ENCODE assay signal across 10 cellular contexts in the genomic region with DNA sequence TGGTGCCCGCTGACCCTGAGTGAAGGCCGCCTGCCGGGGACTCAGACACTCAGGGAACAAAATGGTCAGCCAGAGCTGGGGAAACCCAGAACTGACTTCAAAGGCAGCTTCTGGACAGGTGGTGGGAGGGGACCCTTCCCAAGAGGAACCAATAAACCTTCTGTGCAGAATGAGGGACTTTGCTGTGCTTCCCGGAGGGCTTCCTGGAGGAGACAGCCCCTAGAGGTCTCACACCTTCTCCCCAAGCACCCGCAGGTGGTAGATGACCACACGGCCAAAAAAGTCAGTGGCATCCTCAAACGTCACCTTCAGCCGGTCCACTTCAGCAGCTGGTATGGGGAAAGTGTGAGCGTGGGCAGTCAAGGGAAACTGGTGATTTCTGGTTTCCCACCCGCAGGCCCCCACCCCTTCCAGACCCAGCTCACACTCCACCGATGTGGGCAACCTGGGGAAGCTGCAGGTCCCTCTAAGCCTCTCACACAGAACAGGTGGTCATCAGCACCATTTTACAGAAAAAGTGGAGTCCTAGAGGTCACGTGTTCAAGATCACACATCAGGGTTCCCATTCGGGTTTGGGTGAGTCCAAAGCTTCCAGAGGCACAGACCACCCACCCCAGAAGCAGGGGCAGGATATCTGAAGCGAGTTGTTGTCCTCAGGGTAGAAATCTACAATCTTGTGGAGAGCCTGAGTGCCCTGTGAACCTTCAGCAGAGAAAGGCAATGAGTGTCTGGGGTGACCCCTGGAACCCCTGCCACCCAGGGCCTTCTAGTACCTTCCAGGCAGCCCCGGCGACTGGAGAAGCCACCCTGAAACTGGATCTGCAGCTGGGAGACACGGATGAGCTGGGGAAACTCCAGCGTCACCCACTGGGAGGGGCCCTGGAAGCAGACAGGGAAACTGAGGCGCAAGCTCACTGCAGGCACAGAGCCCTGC. TPM values are rescaled to one million over a fixed set of nuclear protein-coding genes. Genes with fewer than 3 reads are reported as not detected.
DNase-seq lines count a peak whose midpoint lies in the region; ATAC-seq and TF ChIP-seq lines count a peak whose summit lies in the region.
"Had no signal": no experiment of that assay in that cellular context is flagged by ENCODE, and none has a peak within 500 bp of the region (broad histone marks: within the 10 kb centered on the region; RNA-seq: fewer than 3 reads in every experiment).

No MANE protein-coding gene starts in this region.

- H3K4me1 ChIP-seq in liver (ENCODE audit: control insufficient read depth in 4 of 4, insufficient read depth in 4 of 4, low read length in 3 of 4) = peaks cover 2 to 13% (median 9%) of the 10 kb centered on the region in 4 donors
- H3K4me1 ChIP-seq in tibial nerve = peaks cover 0 to 39% (median 13%) of the 10 kb centered on the region in 4 donors

- ATAC-seq in activated T-cell treated with anti-CD3 and anti-CD28 coated beads, Interleukin-2, amount 50 U/mL, for 4 hours = no peak
- ATAC-seq in activated naive CD8-positive, alpha-beta T cell treated with anti-CD3 and anti-CD28 coated beads, Interleukin-2, amount 10 ng/mL, durations not matched to agents 7 days and 5 days (ENCODE audit: low read depth) = no peak
- ATAC-seq in HG03469 (IDR thresholded peaks at IDR 0.05; ENCODE audit: unreplicated experiment) = no peak
- no peak for ATAC-seq in GM19395 (IDR thresholded peaks at IDR 0.05; ENCODE audit: unreplicated experiment)

- peak overlapping the region; percentile 67 to 94 (median 70) for H3K4me3 ChIP-seq in liver (ENCODE audit: low read depth in 1 of 3, low read length in 3 of 3)
- H3K4me3 ChIP-seq in tibial nerve = peak overlapping the region in 3 of 4 donors; percentile 51 to 68 (median 61)

- no peak for TF ChIP-seq CTCF in liver (IDR thresholded peaks at IDR 0.05; ENCODE audit: low read depth, low read length, missing input control)
- TF ChIP-seq CTCF in tibial nerve (IDR thresholded peaks at IDR 0.05) = no peak

- TF ChIP-seq RAD21 in liver (IDR thresholded peaks at IDR 0.05) = no peak

- H3K36me3 Mint-ChIP-seq in activated T-cell treated with anti-CD3 and anti-CD28 coated beads, Interleukin-2, amount 50 U/mL, for 4 hours (ENCODE audit: insufficient read depth) = peaks cover 5% of the 10 kb centered on the region
- H3K36me3 Mint-ChIP-seq in activated naive CD8-positive, alpha-beta T cell treated with anti-CD3 and anti-CD28 coated beads, Interleukin-2, amount 10 ng/mL, durations not matched to agents 7 days and 5 days = peaks cover 6% of the 10 kb centered on the region

- H3K4me3 Mint-ChIP-seq in activated T-cell treated with anti-CD3 and anti-CD28 coated beads, Interleukin-2, amount 50 U/mL, for 4 hours = peak overlapping the region; percentile 96
- H3K4me3 Mint-ChIP-seq in activated naive CD8-positive, alpha-beta T cell treated with anti-CD3 and anti-CD28 coated beads, Interleukin-2, amount 10 ng/mL, durations not matched to agents 7 days and 5 days = peak overlapping the region; percentile 90

- H3K36me3 ChIP-seq in liver (ENCODE audit: control insufficient read depth in 4 of 4, insufficient read depth in 3 of 4, low read depth in 1 of 4, low read length in 3 of 4) (peaks cover 3 to 24% (median 9%) of the 10 kb centered on the region in 4 donors), tibial nerve (peaks cover 0 to 50% (median 15%) of the 10 kb centered on the region in 3 donors)

- peak overlapping the region; percentile 84 for H3K27ac Mint-ChIP-seq in activated naive CD8-positive, alpha-beta T cell treated with anti-CD3 and anti-CD28 coated beads, Interleukin-2, amount 10 ng/mL, durations not matched to agents 7 days and 5 days

- no peak for DNase-seq in activated T-cell treated with anti-CD3 and anti-CD28 coated beads, Interleukin-2, amount 50 U/mL, for 4 hours
- no peak for DNase-seq in activated T-cell treated with anti-CD3 and anti-CD28 coated beads, Interleukin-2, amount 50 U/mL, for 1 hour
- no peak for DNase-seq in activated naive CD8-positive, alpha-beta T cell treated with anti-CD3 and anti-CD28 coated beads, Interleukin-2, amount 10 ng/mL, durations not matched to agents 7 days and 5 days
- no peak for DNase-seq in tibial nerve (ENCODE audit: low spot score in 2 of 2)
- DNase-seq in Ammon's horn (ENCODE audit: low spot score) = no peak
- DNase-seq: activated CD4-positive, CD25-positive, alpha-beta regulatory T cell treated with anti-CD3 and anti-CD28 coated beads, Interleukin-2, amount 50 U/mL, for 72 hours had no signal

- no peaks in the 10 kb centered on the region for H3K9me3 Mint-ChIP-seq in activated T-cell treated with anti-CD3 and anti-CD28 coated beads, Interleukin-2, amount 50 U/mL, for 4 hours
- H3K9me3 Mint-ChIP-seq in activated naive CD8-positive, alpha-beta T cell treated with anti-CD3 and anti-CD28 coated beads, Interleukin-2, amount 10 ng/mL, durations not matched to agents 7 days and 5 days = no peaks in the 10 kb centered on the region

- no peak for TF ChIP-seq EP300 in tibial nerve (IDR thresholded peaks at IDR 0.05)

- WGBS in liver = 82% methylated on average over 19 of the region's 19 CpGs
- 70 to 72% methylated on average over 16 to 19 of the region's 19 CpGs for WGBS in tibial nerve, 2 donors

- POLR2A ChIA-PET in activated naive CD8-positive, alpha-beta T cell treated with anti-CD3 and anti-CD28 coated beads, Interleukin-2, amount 10 ng/mL, durations not matched to agents 7 days and 5 days (lab: Charles Lee) = interaction anchor here (0.6 to 2.9 kb wide), 2 partner anchors 9 to 268 kb away, joined by 5 to 58 read pairs; a partner anchor contains a TSS

- H3K27me3 ChIP-seq in liver (ENCODE audit: control insufficient read depth in 4 of 4, insufficient read depth in 4 of 4, low read length in 3 of 4) = no peaks in the 10 kb centered on the region
- H3K27me3 ChIP-seq in tibial nerve = peaks cover 0 to 3% of the 10 kb centered on the region in 2 donors

- H3K27ac ChIP-seq in liver (ENCODE audit: low read depth in 1 of 2, low read length in 2 of 2) (no peak overlapping the region), tibial nerve (peak overlapping the region in 3 of 4 donors; percentile 81 to 93 (median 83))

- H3K9me3 ChIP-seq in liver (ENCODE audit: control insufficient read depth in 4 of 4, low read length in 3 of 4) (no peaks in the 10 kb centered on the region), tibial nerve (no peaks in the 10 kb centered on the region)

- H3K27me3 Mint-ChIP-seq in activated T-cell treated with anti-CD3 and anti-CD28 coated beads, Interleukin-2, amount 50 U/mL, for 4 hours (ENCODE audit: low read depth) = no peaks in the 10 kb centered on the region
- H3K27me3 Mint-ChIP-seq in activated naive CD8-positive, alpha-beta T cell treated with anti-CD3 and anti-CD28 coated beads, Interleukin-2, amount 10 ng/mL, durations not matched to agents 7 days and 5 days = no peaks in the 10 kb centered on the region

- peak overlapping the region in 1 of 2 donors; percentile 82 for H3K9ac ChIP-seq in liver (ENCODE audit: low read depth in 1 of 2, low read length in 2 of 2)

- TF ChIP-seq POLR2A in tibial nerve (IDR thresholded peaks at IDR 0.05) = no peak

- peaks cover 16% of the 10 kb centered on the region for H3K4me1 Mint-ChIP-seq in activated T-cell treated with anti-CD3 and anti-CD28 coated beads, Interleukin-2, amount 50 U/mL, for 4 hours (ENCODE audit: low read depth)
- peaks cover 13% of the 10 kb centered on the region for H3K4me1 Mint-ChIP-seq in activated naive CD8-positive, alpha-beta T cell treated with anti-CD3 and anti-CD28 coated beads, Interleukin-2, amount 10 ng/mL, durations not matched to agents 7 days and 5 days

TF ChIP-seq in liver, 16 proteins besides CTCF, POLR2A, EP300 and RAD21:
- TF ChIP-seq HNF4G (IDR thresholded peaks at IDR 0.05) (no peak), GABPA (IDR thresholded peaks at IDR 0.05 in 1 of 2, conservative IDR thresholded peaks at IDR 0.05 in 1 of 2) (no peak), EGR1 (IDR thresholded peaks at IDR 0.05; ENCODE audit: low read depth in 2 of 2) (no peak), TAF1 (conservative IDR thresholded peaks at IDR 0.05) (no peak), YY1 (IDR thresholded peaks at IDR 0.05) (no peak)
TF ChIP-seq in liver: peak in this region for 0.

RNA-seq across cellular contexts. Expression of a gene that starts 1.2 kb away (rescaled TPM):
- total RNA-seq in activated T-cell treated with anti-CD3 and anti-CD28 coated beads, Interleukin-2, amount 50 U/mL, for 4 hours = 10 to 100 TPM; 57.9 to 71.7 (median 66.6) TPM
- 10 to 100 TPM; 29.1 to 32.9 TPM for total RNA-seq in activated naive CD8-positive, alpha-beta T cell treated with anti-CD3 and anti-CD28 coated beads, Interleukin-2, amount 10 ng/mL, durations not matched to agents 7 days and 5 days
- 1 to 10 TPM; 3.4 to 4.4 TPM for total RNA-seq in liver
- polyA plus RNA-seq in liver = 1 to 10 TPM; 3.7 to 5.7 TPM
- 10 to 100 TPM; 13.5 to 21.3 (median 15.1) TPM for total RNA-seq in tibial nerve

RNA-seq across cellular contexts. Expression of a gene that starts 9.8 kb away (rescaled TPM):
- total RNA-seq in activated T-cell treated with anti-CD3 and anti-CD28 coated beads, Interleukin-2, amount 50 U/mL, for 4 hours = under 1 TPM in 2 of 3 donors, not detected in 1; 0.05 to 0.08 TPM
- total RNA-seq in activated naive CD8-positive, alpha-beta T cell treated with anti-CD3 and anti-CD28 coated beads, Interleukin-2, amount 10 ng/mL, durations not matched to agents 7 days and 5 days = not detected
- total RNA-seq in liver (not detected), tibial nerve (not detected)
- polyA plus RNA-seq in liver = under 1 TPM in 1 of 2 donors, not detected in 1; 0.06 TPM

RNA-seq across cellular contexts. Expression of a gene that starts 9.9 kb away (rescaled TPM):
- 100 to 1,000 TPM; 110 to 120 (median 118) TPM for total RNA-seq in activated T-cell treated with anti-CD3 and anti-CD28 coated beads, Interleukin-2, amount 50 U/mL, for 4 hours
- 10 to 100 TPM; 87.0 to 94.4 TPM for total RNA-seq in activated naive CD8-positive, alpha-beta T cell treated with anti-CD3 and anti-CD28 coated beads, Interleukin-2, amount 10 ng/mL, durations not matched to agents 7 days and 5 days
- 10 to 100 TPM in 1 of 2 donors, 1 to 10 TPM in 1; 8.9 to 27.8 TPM for total RNA-seq in liver
- 10 to 100 TPM; 18.1 to 19.8 TPM for polyA plus RNA-seq in liver
- total RNA-seq in tibial nerve = 10 to 100 TPM; 46.3 to 62.1 (median 56.8) TPM

RNA-seq across cellular contexts. Expression of a gene that starts 10.0 kb away (rescaled TPM):
- total RNA-seq in activated T-cell treated with anti-CD3 and anti-CD28 coated beads, Interleukin-2, amount 50 U/mL, for 4 hours = 10 to 100 TPM; 38.0 to 43.1 (median 38.6) TPM
- total RNA-seq in activated naive CD8-positive, alpha-beta T cell treated with anti-CD3 and anti-CD28 coated beads, Interleukin-2, amount 10 ng/mL, durations not matched to agents 7 days and 5 days = 10 to 100 TPM; 31.9 to 32.4 TPM
- total RNA-seq in liver = 1 to 10 TPM; 7.6 to 7.8 TPM
- 10 to 100 TPM; 10.9 to 13.5 TPM for polyA plus RNA-seq in liver
- 10 to 100 TPM; 11.8 to 29.1 (median 18.8) TPM for total RNA-seq in tibial nerve

RNA-seq across cellular contexts. Expression of a gene that starts 31.9 kb away (rescaled TPM):
- total RNA-seq in activated T-cell treated with anti-CD3 and anti-CD28 coated beads, Interleukin-2, amount 50 U/mL, for 4 hours = 1 to 10 TPM; 2.2 to 3.7 (median 2.3) TPM
- 1 to 10 TPM; 5.2 TPM for total RNA-seq in activated naive CD8-positive, alpha-beta T cell treated with anti-CD3 and anti-CD28 coated beads, Interleukin-2, amount 10 ng/mL, durations not matched to agents 7 days and 5 days
- total RNA-seq in liver = under 1 TPM in 1 of 2 donors, not detected in 1; 0.08 TPM
- under 1 TPM; 0.30 to 0.39 TPM for polyA plus RNA-seq in liver
- 1 to 10 TPM in 1 of 4 donors, under 1 TPM in 1, not detected in 2; 0.21 to 3.7 TPM for total RNA-seq in tibial nerve
- total RNA-seq: temporal lobe had no signal

Comparison
In these comparisons a context has a peak if more than half of its experiments do, and no peak if none do; other contexts are left out.
1. H3K27ac ChIP-seq: peak in tibial nerve (3 of 4); none in liver (0 of 2).